Comparison of ENCODE assay signal across 23 cellular contexts in genomic region chr3:43210049-43211027, GRCh38.
DNase-seq lines count a peak whose midpoint lies in the region; ATAC-seq and TF ChIP-seq lines count a peak whose summit lies in the region.
"Had no signal": no experiment of that assay in that cellular context is flagged by ENCODE, and none has a peak within 500 bp of the region (broad histone marks: within the 10 kb centered on the region; RNA-seq: fewer than 3 reads in every experiment).

No MANE protein-coding gene starts in this region.

- peak overlapping the region; percentile 16 for H3K27ac Mint-ChIP-seq in activated CD8-positive, alpha-beta T cell treated with anti-CD3 and anti-CD28 coated beads for 36 hours
- no peak overlapping the region for H3K27ac Mint-ChIP-seq in activated CD8-positive, alpha-beta T cell treated with anti-CD3 and anti-CD28 coated beads, Interleukin-2, amount 10 ng/mL, durations not matched to agents 7 days and 5 days
- no peak overlapping the region for H3K27ac Mint-ChIP-seq in stimulated activated naive CD8-positive, alpha-beta T cell treated with anti-CD3 and anti-CD28 coated beads, Interleukin-15, amount 100 ng/mL, for 72 hours
- H3K27ac Mint-ChIP-seq: CD4-positive, alpha-beta T cell; GM23338 had no signal

- intact Hi-C loops in activated CD8-positive, alpha-beta T cell treated with anti-CD3 and anti-CD28 coated beads for 36 hours (cut with micrococcal nuclease), result no loop called here
- intact Hi-C loops in Right ventricle myocardium superior (cut with DNase I) (no loop called here), right cardiac atrium (cut with DNase I) (no loop called here)

- peak overlapping the region; percentile 17 for H3K23ac ChIP-seq in trophoblast cell (ENCODE audit: low read length)

- ATAC-seq in activated CD8-positive, alpha-beta T cell treated with anti-CD3 and anti-CD28 coated beads for 36 hours, result no peak
- no peak for ATAC-seq in activated CD8-positive, alpha-beta T cell treated with anti-CD3 and anti-CD28 coated beads, Interleukin-2, amount 10 ng/mL, durations not matched to agents 7 days and 5 days
- ATAC-seq in Right ventricle myocardium superior (ENCODE audit: poor library complexity) (peak; percentile 87), right cardiac atrium (peak; percentile 41 to 70), GM21786 (IDR thresholded peaks at IDR 0.05; ENCODE audit: unreplicated experiment) (no peak)
- no peak for ATAC-seq in stimulated activated naive CD8-positive, alpha-beta T cell treated with anti-CD3 and anti-CD28 coated beads, Interleukin-15, amount 100 ng/mL, for 72 hours
- ATAC-seq: GM23338, K562 had no signal

- POLR2A ChIA-PET in activated CD8-positive, alpha-beta T cell treated with anti-CD3 and anti-CD28 coated beads for 36 hours (lab: Charles Lee), result no interaction called here
- POLR2A ChIA-PET in activated CD8-positive, alpha-beta T cell treated with anti-CD3 and anti-CD28 coated beads, Interleukin-2, amount 10 ng/mL, durations not matched to agents 7 days and 5 days (lab: Charles Lee), result no interaction called here

- H3K18ac ChIP-seq in trophoblast cell (ENCODE audit: low read length), result no peak overlapping the region

- H2BK120ac ChIP-seq in trophoblast cell (ENCODE audit: insufficient read depth, low read length, poor library complexity), result no peak overlapping the region

- H3K27me3 ChIP-seq in right cardiac atrium (ENCODE audit: control insufficient read depth, insufficient read depth), result no peaks in the 10 kb centered on the region
- H3K27me3 ChIP-seq in trophoblast cell (ENCODE audit: insufficient read depth, low read length), result no peaks in the 10 kb centered on the region
- H3K27me3 ChIP-seq: BLaER1, MG63 had no signal

- H3K27me3 Mint-ChIP-seq in activated CD8-positive, alpha-beta T cell treated with anti-CD3 and anti-CD28 coated beads for 36 hours, result no peaks in the 10 kb centered on the region
- no peaks in the 10 kb centered on the region for H3K27me3 Mint-ChIP-seq in activated CD8-positive, alpha-beta T cell treated with anti-CD3 and anti-CD28 coated beads, Interleukin-2, amount 10 ng/mL, durations not matched to agents 7 days and 5 days (ENCODE audit: low read depth)
- no peaks in the 10 kb centered on the region for H3K27me3 Mint-ChIP-seq in stimulated activated naive CD8-positive, alpha-beta T cell treated with anti-CD3 and anti-CD28 coated beads, Interleukin-15, amount 100 ng/mL, for 72 hours
- H3K27me3 Mint-ChIP-seq: CD4-positive, alpha-beta T cell had no signal

- H2BK5ac ChIP-seq in trophoblast cell (ENCODE audit: low read depth, low read length, poor library complexity), result no peak overlapping the region

- TF ChIP-seq CTCF in activated CD8-positive, alpha-beta T cell treated with anti-CD3 and anti-CD28 coated beads for 36 hours (IDR thresholded peaks at IDR 0.05), result no peak

- H3K27ac ChIP-seq in right cardiac atrium (ENCODE audit: low read length) (no peak overlapping the region), trophoblast cell (ENCODE audit: low read depth, low read length) (no peak overlapping the region)
- H3K27ac ChIP-seq: 22Rv1, BLaER1 had no signal

- H3K4me3 ChIP-seq in right cardiac atrium (ENCODE audit: low read length) (no peak overlapping the region), trophoblast cell (ENCODE audit: low read depth, low read length) (no peak overlapping the region)
- H3K4me3 ChIP-seq: BLaER1, GM23338, HAP-1, K562, MG63 had no signal

- H3K9me3 Mint-ChIP-seq in activated CD8-positive, alpha-beta T cell treated with anti-CD3 and anti-CD28 coated beads for 36 hours, result no peaks in the 10 kb centered on the region
- no peaks in the 10 kb centered on the region for H3K9me3 Mint-ChIP-seq in activated CD8-positive, alpha-beta T cell treated with anti-CD3 and anti-CD28 coated beads, Interleukin-2, amount 10 ng/mL, durations not matched to agents 7 days and 5 days (ENCODE audit: insufficient read depth)
- peaks cover 0 to 5% of the 10 kb centered on the region in 2 donors for H3K9me3 Mint-ChIP-seq in stimulated activated naive CD8-positive, alpha-beta T cell treated with anti-CD3 and anti-CD28 coated beads, Interleukin-15, amount 100 ng/mL, for 72 hours
- H3K9me3 Mint-ChIP-seq: CD4-positive, alpha-beta T cell; GM23338 had no signal

- H3K79me2 ChIP-seq in trophoblast cell (ENCODE audit: control insufficient read depth, insufficient read depth, low read length, poor library complexity), result no peaks in the 10 kb centered on the region

- H3K4me1 ChIP-seq in right cardiac atrium (ENCODE audit: control insufficient read depth, insufficient read depth, low read length) (peaks cover 3% of the 10 kb centered on the region), trophoblast cell (ENCODE audit: control insufficient read depth in 1 of 2, insufficient read depth in 2 of 2, low read length in 2 of 2) (no peaks in the 10 kb centered on the region)
- H3K4me1 ChIP-seq: BLaER1, HAP-1 had no signal

- H4K8ac ChIP-seq in trophoblast cell (ENCODE audit: low read depth, low read length), result no peak overlapping the region

- no peaks in the 10 kb centered on the region for H3K9me3 ChIP-seq in right cardiac atrium (ENCODE audit: control insufficient read depth, low read length)
- no peaks in the 10 kb centered on the region for H3K9me3 ChIP-seq in trophoblast cell (ENCODE audit: insufficient read depth, low read depth, low read length)
- H3K9me3 ChIP-seq: BLaER1, HAP-1, MG63 had no signal

- no peak overlapping the region for H2AFZ ChIP-seq in trophoblast cell (ENCODE audit: insufficient read depth, low read length, poor library complexity)
- H2AFZ ChIP-seq: GM23338 had no signal

- H3K4me2 ChIP-seq in trophoblast cell (ENCODE audit: low read length), result no peak overlapping the region
- H3K4me2 ChIP-seq: BLaER1, GM23338 had no signal

- H3K4ac ChIP-seq in trophoblast cell (ENCODE audit: low read depth, low read length), result no peak overlapping the region

- H4K12ac ChIP-seq in trophoblast cell (ENCODE audit: low read depth, low read length), result no peak overlapping the region

- no peaks in the 10 kb centered on the region for H3K36me3 Mint-ChIP-seq in activated CD8-positive, alpha-beta T cell treated with anti-CD3 and anti-CD28 coated beads for 36 hours (ENCODE audit: low read depth)
- H3K36me3 Mint-ChIP-seq in activated CD8-positive, alpha-beta T cell treated with anti-CD3 and anti-CD28 coated beads, Interleukin-2, amount 10 ng/mL, durations not matched to agents 7 days and 5 days (ENCODE audit: low read depth), result no peaks in the 10 kb centered on the region

- H3K4me1 Mint-ChIP-seq in activated CD8-positive, alpha-beta T cell treated with anti-CD3 and anti-CD28 coated beads for 36 hours (ENCODE audit: low read depth), result peaks cover 4% of the 10 kb centered on the region
- H3K4me1 Mint-ChIP-seq in activated CD8-positive, alpha-beta T cell treated with anti-CD3 and anti-CD28 coated beads, Interleukin-2, amount 10 ng/mL, durations not matched to agents 7 days and 5 days (ENCODE audit: low read depth), result no peaks in the 10 kb centered on the region
- H3K4me1 Mint-ChIP-seq in stimulated activated naive CD8-positive, alpha-beta T cell treated with anti-CD3 and anti-CD28 coated beads, Interleukin-15, amount 100 ng/mL, for 72 hours, result peaks cover 16% of the 10 kb centered on the region

- H2AK5ac ChIP-seq in trophoblast cell (ENCODE audit: low read length), result no peak overlapping the region

- DNase-seq in activated CD8-positive, alpha-beta T cell treated with anti-CD3 and anti-CD28 coated beads for 36 hours, result no peak
- DNase-seq in activated CD8-positive, alpha-beta T cell treated with anti-CD3 and anti-CD28 coated beads, Interleukin-2, amount 10 ng/mL, durations not matched to agents 7 days and 5 days, result no peak
- no peak for DNase-seq in Right ventricle myocardium superior
- DNase-seq in right cardiac atrium, result no peak
- DNase-seq in trophoblast cell, result no peak
- no peak for DNase-seq in NCI-H2081 treated with DMSO at 0.1 percent for 48 hours (lab: John Stamatoyannopoulos, UW)
- DNase-seq in stimulated activated naive CD8-positive, alpha-beta T cell treated with anti-CD3 and anti-CD28 coated beads, Interleukin-15, amount 100 ng/mL, for 72 hours, result no peak
- DNase-seq: ACHN; CD4-positive, alpha-beta T cell; COR-L47; DMS79; MG63; NCI-H1417 treated with DMSO at 0.1 percent for 48 hours; NCI-H187; NCI-H2107; NCI-H510A; NCI-H748 treated with DMSO at 0.1 percent for 48 hours had no signal

- no peaks in the 10 kb centered on the region for H3K36me3 ChIP-seq in trophoblast cell (ENCODE audit: control insufficient read depth in 1 of 2, insufficient read depth in 2 of 2, low read length in 2 of 2)
- H3K36me3 ChIP-seq: BLaER1, HAP-1, MG63 had no signal

- H4K91ac ChIP-seq in trophoblast cell (ENCODE audit: low read depth, low read length), result no peak overlapping the region

- 60% methylated on average over 8 of the region's 8 CpGs for WGBS in right cardiac atrium
- WGBS in trophoblast cell (ENCODE audit: extremely low coverage, insufficient coverage, insufficient read length), result no CpG with 5 or more reads among the region's 8 CpGs

- H2BK12ac ChIP-seq in trophoblast cell (ENCODE audit: low read length), result no peak overlapping the region

- CTCF ChIA-PET in activated CD8-positive, alpha-beta T cell treated with anti-CD3 and anti-CD28 coated beads for 36 hours (lab: Charles Lee), result interaction anchor here (0.7 to 1.2 kb wide), 2 partner anchors 48 to 318 kb away, joined by 3 read pairs; no protein-coding TSS in a partner anchor
- CTCF ChIA-PET in activated CD8-positive, alpha-beta T cell treated with anti-CD3 and anti-CD28 coated beads, Interleukin-2, amount 10 ng/mL, durations not matched to agents 7 days and 5 days (lab: Charles Lee), result interaction anchor here (4.6 kb wide), 1 partner anchor 48 kb away, joined by 19 read pairs; no protein-coding TSS in a partner anchor

- H3K79me1 ChIP-seq in trophoblast cell (ENCODE audit: low read length), result no peaks in the 10 kb centered on the region

- no peak overlapping the region for H3K14ac ChIP-seq in trophoblast cell (ENCODE audit: low read length)

- H3K4me3 Mint-ChIP-seq in activated CD8-positive, alpha-beta T cell treated with anti-CD3 and anti-CD28 coated beads for 36 hours, result no peak overlapping the region
- no peak overlapping the region for H3K4me3 Mint-ChIP-seq in activated CD8-positive, alpha-beta T cell treated with anti-CD3 and anti-CD28 coated beads, Interleukin-2, amount 10 ng/mL, durations not matched to agents 7 days and 5 days
- no peak overlapping the region for H3K4me3 Mint-ChIP-seq in stimulated activated naive CD8-positive, alpha-beta T cell treated with anti-CD3 and anti-CD28 coated beads, Interleukin-15, amount 100 ng/mL, for 72 hours
- H3K4me3 Mint-ChIP-seq: CD4-positive, alpha-beta T cell; GM23338 had no signal

- H3K9ac ChIP-seq in trophoblast cell (ENCODE audit: low read length), result no peak overlapping the region
- H3K9ac ChIP-seq: BLaER1 had no signal

Comparison
In these comparisons a context has a peak if more than half of its experiments do, and no peak if none do; other contexts are left out.
1. ATAC-seq: peak in Right ventricle myocardium superior (single experiment) and right cardiac atrium (2 of 2); none in activated CD8-positive, alpha-beta T cell treated with anti-CD3 and anti-CD28 coated beads for 36 hours (single experiment), activated CD8-positive, alpha-beta T cell treated with anti-CD3 and anti-CD28 coated beads, Interleukin-2, amount 10 ng/mL, durations not matched to agents 7 days and 5 days (single experiment), stimulated activated naive CD8-positive, alpha-beta T cell treated with anti-CD3 and anti-CD28 coated beads, Interleukin-15, amount 100 ng/mL, for 72 hours (single experiment) and GM21786 (single experiment).